ENCODE assay signal across 9 cellular contexts in genomic region chr16:66878067-66878466, GRCh38. TPM values are rescaled to one million over a fixed set of nuclear protein-coding genes. Genes with fewer than 3 reads are reported as not detected.
DNase-seq lines count a peak whose midpoint lies in the region; ATAC-seq, FAIRE-seq and TF ChIP-seq lines count a peak whose summit lies in the region.
"Had no signal": no experiment of that assay in that cellular context is flagged by ENCODE, and none has a peak within 500 bp of the region (broad histone marks: within the 10 kb centered on the region; RNA-seq: fewer than 3 reads in every experiment).

No MANE protein-coding gene starts in this region.

- TF ChIP-seq POLR2A in breast epithelium (IDR thresholded peaks at IDR 0.05) (no peak), H54 (IDR thresholded peaks at IDR 0.05; ENCODE audit: low read depth, low read length) (no peak)

- CTCF ChIA-PET in activated naive CD4-positive, alpha-beta T cell treated with anti-CD3 and anti-CD28 coated beads for 36 hours (lab: Charles Lee) = interaction anchor here (0.6 to 1.1 kb wide), 4 partner anchors 10 to 342 kb away, joined by 3 to 4 read pairs (median 4); no protein-coding TSS in a partner anchor

- peaks cover 64% of the 10 kb centered on the region for H3K4me1 Mint-ChIP-seq in activated naive CD4-positive, alpha-beta T cell treated with anti-CD3 and anti-CD28 coated beads for 36 hours (ENCODE audit: low read depth)

- H3K9me3 ChIP-seq in breast epithelium = no peaks in the 10 kb centered on the region

- H3K36me3 Mint-ChIP-seq in activated naive CD4-positive, alpha-beta T cell treated with anti-CD3 and anti-CD28 coated beads for 36 hours (ENCODE audit: low read depth) = peaks cover 4% of the 10 kb centered on the region

- FAIRE-seq in D721Med (lab: Jason Lieb, UNC) (no peak), H54 (lab: Jason Lieb, UNC) (no peak)

- ATAC-seq in GM18517 (IDR thresholded peaks at IDR 0.05; ENCODE audit: unreplicated experiment) (peak; percentile 37), GM21619 (IDR thresholded peaks at IDR 0.05; ENCODE audit: unreplicated experiment) (no peak)

- peaks cover 2% of the 10 kb centered on the region for H3K9me3 Mint-ChIP-seq in activated naive CD4-positive, alpha-beta T cell treated with anti-CD3 and anti-CD28 coated beads for 36 hours
- H3K9me3 Mint-ChIP-seq: endodermal cell had no signal

- H3K36me3 ChIP-seq in breast epithelium = no peaks in the 10 kb centered on the region

- no peak for TF ChIP-seq CTCF in D721Med (IDR thresholded peaks at IDR 0.05; ENCODE audit: insufficient read depth, missing control alignments)
- no peak for TF ChIP-seq CTCF in breast epithelium (IDR thresholded peaks at IDR 0.05)

- H3K4me3 Mint-ChIP-seq in activated naive CD4-positive, alpha-beta T cell treated with anti-CD3 and anti-CD28 coated beads for 36 hours = peak overlapping the region; percentile 10
- H3K4me3 Mint-ChIP-seq: endodermal cell had no signal

- H3K27ac Mint-ChIP-seq in activated naive CD4-positive, alpha-beta T cell treated with anti-CD3 and anti-CD28 coated beads for 36 hours = peak overlapping the region; percentile 60
- H3K27ac Mint-ChIP-seq: endodermal cell had no signal

- H3K4me3 ChIP-seq in breast epithelium = no peak overlapping the region

- no peak overlapping the region for H3K27ac ChIP-seq in breast epithelium

- H3K27me3 ChIP-seq in breast epithelium = no peaks in the 10 kb centered on the region

- peak; percentile 44 to 49 for DNase-seq in NOMO-1 (lab: John Stamatoyannopoulos, UW; ENCODE audit: unreplicated experiment in 2 of 2)
- peak; percentile 65 for DNase-seq in activated naive CD4-positive, alpha-beta T cell treated with anti-CD3 and anti-CD28 coated beads for 36 hours
- DNase-seq in stimulated activated CD4-positive, alpha-beta T cell treated with anti-CD3 and anti-CD28 coated beads, Interleukin-2, amount 100 ng/mL, for 4 hours (ENCODE audit: low read depth) = peak; percentile 16
- no peak for DNase-seq in D721Med (ENCODE audit: insufficient read length, low spot score)
- no peak for DNase-seq in breast epithelium (ENCODE audit: low spot score in 2 of 2)
- DNase-seq in H54 (ENCODE audit: insufficient read length, low spot score) = no peak
- DNase-seq: endodermal cell had no signal

- intact Hi-C loops in activated naive CD4-positive, alpha-beta T cell treated with anti-CD3 and anti-CD28 coated beads for 36 hours (cut with micrococcal nuclease) = no loop called here
- intact Hi-C loops in breast epithelium (cut with DNase I; ENCODE audit: low total_unique reads) = loop anchor here (1.0 kb wide), 1 partner anchor 35 kb away; no protein-coding TSS in a partner anchor

- H3K27me3 Mint-ChIP-seq in activated naive CD4-positive, alpha-beta T cell treated with anti-CD3 and anti-CD28 coated beads for 36 hours (ENCODE audit: low read depth) = no peaks in the 10 kb centered on the region

- no peaks in the 10 kb centered on the region for H3K4me1 ChIP-seq in breast epithelium

RNA-seq across cellular contexts. Expression of gene PDP2, which starts 2.2 kb away (rescaled TPM):
- total RNA-seq in activated naive CD4-positive, alpha-beta T cell treated with anti-CD3 and anti-CD28 coated beads for 36 hours = 10 to 100 TPM; 18.8 to 20.6 TPM
- total RNA-seq in breast epithelium = 10 to 100 TPM in 1 of 3 donors, 1 to 10 TPM in 2; 8.8 to 18.6 (median 9.4) TPM

RNA-seq across cellular contexts. Expression of gene CA7, which starts 33.9 kb away (rescaled TPM):
- not detected for total RNA-seq in activated naive CD4-positive, alpha-beta T cell treated with anti-CD3 and anti-CD28 coated beads for 36 hours
- total RNA-seq in breast epithelium = 1 to 10 TPM in 1 of 3 donors, not detected in 2; 1.3 TPM
- total RNA-seq: endodermal cell had no signal

RNA-seq across cellular contexts. Expression of gene CDH16, which starts 40.6 kb away (rescaled TPM):
- not detected for total RNA-seq in activated naive CD4-positive, alpha-beta T cell treated with anti-CD3 and anti-CD28 coated beads for 36 hours
- not detected for total RNA-seq in breast epithelium
- total RNA-seq: endodermal cell had no signal

RNA-seq across cellular contexts. Expression of gene RRAD, which starts 47.3 kb away (rescaled TPM):
- total RNA-seq in activated naive CD4-positive, alpha-beta T cell treated with anti-CD3 and anti-CD28 coated beads for 36 hours = under 1 TPM in 1 of 2 experiments, not detected in 1; 0.25 TPM
- 10 to 100 TPM in 1 of 3 donors, 1 to 10 TPM in 2; 7.7 to 11.1 (median 8.0) TPM for total RNA-seq in breast epithelium

RNA-seq across cellular contexts. Expression of gene NAE1, which starts 47.3 kb away (rescaled TPM):
- total RNA-seq in activated naive CD4-positive, alpha-beta T cell treated with anti-CD3 and anti-CD28 coated beads for 36 hours = 100 to 1,000 TPM; 108 to 115 TPM
- 10 to 100 TPM; 44.0 to 69.8 (median 60.3) TPM for total RNA-seq in breast epithelium

Comparison
In these comparisons a context has a peak if more than half of its experiments do, and no peak if none do; other contexts are left out.
1. DNase-seq: peak in NOMO-1 (2 of 2), activated naive CD4-positive, alpha-beta T cell treated with anti-CD3 and anti-CD28 coated beads for 36 hours (single experiment) and stimulated activated CD4-positive, alpha-beta T cell treated with anti-CD3 and anti-CD28 coated beads, Interleukin-2, amount 100 ng/mL, for 4 hours (single experiment); none in D721Med (single experiment), breast epithelium (0 of 2) and H54 (single experiment).